16 cellular contexts compared by ENCODE assay signal in the genomic region with DNA sequence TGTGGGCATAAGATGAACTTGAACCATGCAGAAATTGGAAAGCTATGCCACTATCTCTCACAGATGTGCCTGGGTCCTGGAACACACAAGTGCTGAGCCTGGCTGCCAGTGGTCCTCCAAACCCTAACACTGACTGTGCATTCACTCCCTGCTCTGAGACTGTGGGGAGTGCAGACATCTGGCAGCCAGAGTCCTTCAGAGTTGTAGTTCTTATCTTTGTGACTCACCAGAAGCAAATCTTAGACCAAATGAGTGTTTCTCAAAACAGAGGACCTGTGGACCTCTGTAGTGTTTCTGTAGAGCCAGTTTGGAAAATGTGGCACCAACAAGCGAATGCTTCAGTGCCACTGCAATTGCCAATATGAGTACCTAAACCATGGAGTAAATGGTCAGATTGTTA.
A peak's percentile ranks its signal among the peaks of the same experiment; 100 is the strongest.
DNase-seq lines count a peak whose midpoint lies in the region; ATAC-seq, FAIRE-seq and TF ChIP-seq lines count a peak whose summit lies in the region.
"Had no signal": no experiment of that assay in that cellular context is flagged by ENCODE, and none has a peak within 500 bp of the region (broad histone marks: within the 10 kb centered on the region; RNA-seq: fewer than 3 reads in every experiment).

No MANE protein-coding gene starts in this region.

- H3K27me3 Mint-ChIP-seq in HFFc6 (ENCODE audit: insufficient read depth) (no peaks in the 10 kb centered on the region; the same call in 1 of the 2 replicates), T-cell (peaks cover 0 to 4% of the 10 kb centered on the region in 2 donors)
- H3K27me3 Mint-ChIP-seq: activated naive CD4-positive, alpha-beta T cell treated with anti-CD3 and anti-CD28 coated beads, Interleukin-2, amount 10 ng/mL, durations not matched to agents 7 days and 5 days; B cell had no signal

- no peak for TF ChIP-seq CTCF in HFFc6 (IDR thresholded peaks at IDR 0.05)
- no peak for TF ChIP-seq CTCF in keratinocyte (optimal IDR thresholded peaks at IDR 0.05 in 1 of 3, IDR thresholded peaks at IDR 0.05 in 1 of 3, conservative IDR thresholded peaks at IDR 0.05 in 1 of 3; ENCODE audit: extremely low read depth in 1 of 3, insufficient read depth in 2 of 3, low read length in 3 of 3)

- peaks cover 11% of the 10 kb centered on the region for H3K4me1 ChIP-seq in keratinocyte (ENCODE audit: control insufficient read depth, extremely low read depth, insufficient read depth, low read length)
- H3K4me1 ChIP-seq: colonic mucosa had no signal

- no peak overlapping the region for H3K27ac ChIP-seq in keratinocyte (ENCODE audit: control insufficient read depth, insufficient read depth, low read length)
- H3K27ac ChIP-seq: colonic mucosa, neutrophil had no signal

- H3K36me3 Mint-ChIP-seq in HFFc6 (ENCODE audit: low read depth) (no peaks in the 10 kb centered on the region), T-cell (no peaks in the 10 kb centered on the region)
- H3K36me3 Mint-ChIP-seq: activated naive CD4-positive, alpha-beta T cell treated with anti-CD3 and anti-CD28 coated beads, Interleukin-2, amount 10 ng/mL, durations not matched to agents 7 days and 5 days had no signal

- H3K27ac Mint-ChIP-seq in HFFc6 (peak overlapping the region; percentile 40; the same call in 1 of the 2 replicates), T-cell (no peak overlapping the region)
- H3K27ac Mint-ChIP-seq: activated naive CD4-positive, alpha-beta T cell treated with anti-CD3 and anti-CD28 coated beads, Interleukin-2, amount 10 ng/mL, durations not matched to agents 7 days and 5 days; B cell had no signal

- H3K9me3 Mint-ChIP-seq in HFFc6 (no peaks in the 10 kb centered on the region), T-cell (peaks cover 0 to 6% (median 0%) of the 10 kb centered on the region in 3 donors)
- H3K9me3 Mint-ChIP-seq: activated naive CD4-positive, alpha-beta T cell treated with anti-CD3 and anti-CD28 coated beads, Interleukin-2, amount 10 ng/mL, durations not matched to agents 7 days and 5 days had no signal

- no peak for ATAC-seq in T-cell (replicated peaks in 1 of 4)

- no peaks in the 10 kb centered on the region for H3K9me3 ChIP-seq in keratinocyte (ENCODE audit: control insufficient read depth, low read depth, low read length)
- H3K9me3 ChIP-seq: colonic mucosa, neutrophil had no signal

- H3K4me3 ChIP-seq in keratinocyte (ENCODE audit: control insufficient read depth in 2 of 3, extremely low read depth in 1 of 3, insufficient read depth in 2 of 3, low read depth in 1 of 3, low read length in 3 of 3) = no peak overlapping the region
- H3K4me3 ChIP-seq: colonic mucosa had no signal

- CTCF ChIA-PET in T-cell (lab: Charles Lee) = no interaction called here

- no peak overlapping the region for H3K4me2 ChIP-seq in keratinocyte (ENCODE audit: control insufficient read depth, extremely low read depth, insufficient read depth, low read depth, low read length)

- DNase-seq in AG08395 (ENCODE audit: low spot score) = peak; percentile 72
- DNase-seq in HFFc6 = peak; percentile 81
- peak; percentile 74 for DNase-seq in astrocyte of the hippocampus (ENCODE audit: low read depth, low spot score)
- DNase-seq in keratinocyte (ENCODE audit: low read depth, low spot score) = no peak
- DNase-seq in T-cell = no peak
- no peak for DNase-seq in activated gamma-delta T cell (lab: John Stamatoyannopoulos, UW)
- DNase-seq in NK-92 (lab: John Stamatoyannopoulos, UW; ENCODE audit: unreplicated experiment) = no peak
- no peak for DNase-seq in kidney glomerular epithelial cell (lab: John Stamatoyannopoulos, UW)
- DNase-seq: activated naive CD4-positive, alpha-beta T cell treated with anti-CD3 and anti-CD28 coated beads, Interleukin-2, amount 10 ng/mL, durations not matched to agents 7 days and 5 days; colonic mucosa; KG1; NCI-H1694; NCI-H510A had no signal

- no peak overlapping the region for H2AFZ ChIP-seq in keratinocyte (ENCODE audit: control insufficient read depth, low read length)

- POLR2A ChIA-PET in T-cell (lab: Charles Lee) = no interaction called here

- H4K20me1 ChIP-seq in keratinocyte (ENCODE audit: control insufficient read depth, extremely low read depth, insufficient read depth, low read length) = no peaks in the 10 kb centered on the region

- H3K4me3 Mint-ChIP-seq in HFFc6 (peak overlapping the region; percentile 43), T-cell (no peak overlapping the region)
- H3K4me3 Mint-ChIP-seq: activated naive CD4-positive, alpha-beta T cell treated with anti-CD3 and anti-CD28 coated beads, Interleukin-2, amount 10 ng/mL, durations not matched to agents 7 days and 5 days; B cell had no signal

- dilution Hi-C loops in keratinocyte (cut with MboI; ENCODE audit: extremely low pct_ligation_motif_present, low sequenced_read_pairs) = no loop called here

- no peaks in the 10 kb centered on the region for H3K9me1 ChIP-seq in keratinocyte (ENCODE audit: control insufficient read depth, extremely low read depth, insufficient read depth, low read length)

- FAIRE-seq in keratinocyte (lab: Jason Lieb, UNC) = peak; percentile 67
- FAIRE-seq: GM12891 had no signal

- H3K79me2 ChIP-seq in keratinocyte (ENCODE audit: control insufficient read depth, insufficient read depth, low read length) = no peaks in the 10 kb centered on the region

- no peaks in the 10 kb centered on the region for H3K27me3 ChIP-seq in keratinocyte (ENCODE audit: control insufficient read depth, extremely low read depth, insufficient read depth, low read length)
- H3K27me3 ChIP-seq: colonic mucosa, neutrophil had no signal

- H3K4me1 Mint-ChIP-seq in HFFc6 (ENCODE audit: low read depth) = peaks cover 54% of the 10 kb centered on the region
- no peaks in the 10 kb centered on the region for H3K4me1 Mint-ChIP-seq in T-cell
- H3K4me1 Mint-ChIP-seq: activated naive CD4-positive, alpha-beta T cell treated with anti-CD3 and anti-CD28 coated beads, Interleukin-2, amount 10 ng/mL, durations not matched to agents 7 days and 5 days; B cell had no signal

- H3K36me3 ChIP-seq in keratinocyte (ENCODE audit: control insufficient read depth in 2 of 2, extremely low read depth in 1 of 2, insufficient read depth in 2 of 2, low read length in 2 of 2) = no peaks in the 10 kb centered on the region
- H3K36me3 ChIP-seq: colonic mucosa, neutrophil had no signal

- no peak overlapping the region for H3K9ac ChIP-seq in keratinocyte (ENCODE audit: control insufficient read depth, extremely low read depth, insufficient read depth, low read length)

Comparison
In these comparisons a context has a peak if more than half of its experiments do, and no peak if none do; other contexts are left out.
1. DNase-seq: peak in AG08395 (single experiment), HFFc6 (single experiment) and astrocyte of the hippocampus (single experiment); none in keratinocyte (single experiment), T-cell (0 of 34), activated gamma-delta T cell (single experiment), NK-92 (single experiment) and kidney glomerular epithelial cell (single experiment).